ENCODE assay signal across 8 cellular contexts in the genomic region with DNA sequence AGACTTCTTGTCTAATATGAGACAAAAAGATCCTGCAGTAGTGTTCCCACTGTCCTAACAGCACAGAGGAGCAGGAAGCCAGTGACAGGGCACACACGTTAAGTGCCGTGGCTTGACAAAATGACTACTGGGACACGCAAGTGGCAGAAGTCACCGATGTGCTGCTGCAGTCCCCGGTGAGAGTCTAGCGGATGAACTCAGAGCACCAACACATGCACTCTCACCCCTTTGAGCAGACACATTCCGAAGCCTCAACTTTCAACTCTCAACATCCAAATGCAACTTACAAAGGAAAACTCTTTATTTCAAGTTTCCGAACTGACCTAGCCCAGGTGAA. TPM values are rescaled to one million over a fixed set of nuclear protein-coding genes. Genes with fewer than 3 reads are reported as not detected.
DNase-seq lines count a peak whose midpoint lies in the region; ATAC-seq lines count a peak whose summit lies in the region.

No MANE protein-coding gene starts in this region.

- CTCF ChIA-PET in activated CD4-positive, alpha-beta T cell treated with anti-CD3 and anti-CD28 coated beads, Interleukin-2, amount 10 ng/mL, durations not matched to agents 7 days and 5 days (lab: Charles Lee): interaction anchor here (1.2 kb wide), 1 partner anchor 12 kb away, joined by 3 read pairs; no protein-coding TSS in a partner anchor

- DNase-seq in activated CD4-positive, alpha-beta T cell treated with anti-CD3 and anti-CD28 coated beads, Interleukin-2, amount 10 ng/mL, durations not matched to agents 7 days and 5 days: no peak
- no peak for DNase-seq in activated CD4-positive, alpha-beta T cell treated with anti-CD3 and anti-CD28 coated beads for 1 hour
- no peak for DNase-seq in activated naive CD8-positive, alpha-beta T cell treated with anti-CD3 and anti-CD28 coated beads, Interleukin-2, amount 10 ng/mL, durations not matched to agents 7 days and 5 days
- DNase-seq in iPS DF 6.9 (ENCODE audit: low read depth, low spot score): no peak

- no peak overlapping the region for H3K27ac Mint-ChIP-seq in activated CD4-positive, alpha-beta T cell treated with anti-CD3 and anti-CD28 coated beads, Interleukin-2, amount 10 ng/mL, durations not matched to agents 7 days and 5 days
- H3K27ac Mint-ChIP-seq in activated naive CD8-positive, alpha-beta T cell treated with anti-CD3 and anti-CD28 coated beads, Interleukin-2, amount 10 ng/mL, durations not matched to agents 7 days and 5 days: no peak overlapping the region

- peak overlapping the region; percentile 70 for H3K9ac ChIP-seq in skeletal muscle satellite cell (ENCODE audit: low read depth, low read length)

- H3K4me3 Mint-ChIP-seq in activated CD4-positive, alpha-beta T cell treated with anti-CD3 and anti-CD28 coated beads, Interleukin-2, amount 10 ng/mL, durations not matched to agents 7 days and 5 days: peak overlapping the region; percentile 49
- peak overlapping the region; percentile 73 for H3K4me3 Mint-ChIP-seq in activated naive CD8-positive, alpha-beta T cell treated with anti-CD3 and anti-CD28 coated beads, Interleukin-2, amount 10 ng/mL, durations not matched to agents 7 days and 5 days

- H3K4me2 ChIP-seq in skeletal muscle satellite cell (ENCODE audit: low read length): peak overlapping the region; percentile 94

- H3K4me1 ChIP-seq in iPS DF 6.9 (ENCODE audit: control insufficient read depth, insufficient read depth, low read length) (0 out of 2 replicates have a peak, but pooled peaks cover 1% of the 10 kb centered on the region), skeletal muscle satellite cell (ENCODE audit: control insufficient read depth, insufficient read depth, low read length) (peaks cover 8% of the 10 kb centered on the region)

- H3K4me1 Mint-ChIP-seq in activated CD4-positive, alpha-beta T cell treated with anti-CD3 and anti-CD28 coated beads, Interleukin-2, amount 10 ng/mL, durations not matched to agents 7 days and 5 days: peaks cover 14% of the 10 kb centered on the region
- peaks cover 14% of the 10 kb centered on the region for H3K4me1 Mint-ChIP-seq in activated naive CD8-positive, alpha-beta T cell treated with anti-CD3 and anti-CD28 coated beads, Interleukin-2, amount 10 ng/mL, durations not matched to agents 7 days and 5 days

- H3K9me3 ChIP-seq in iPS DF 6.9 (ENCODE audit: control insufficient read depth, insufficient read depth, low read length) (no peaks in the 10 kb centered on the region), skeletal muscle satellite cell (replicated peaks; ENCODE audit: low read length) (no peaks in the 10 kb centered on the region)

- H3K36me3 ChIP-seq in iPS DF 6.9 (ENCODE audit: control insufficient read depth, insufficient read depth, low read length): no peaks in the 10 kb centered on the region
- no peaks in the 10 kb centered on the region for H3K36me3 ChIP-seq in skeletal muscle satellite cell (ENCODE audit: insufficient read depth, low read length)

- no CpG with 5 or more reads among the region's 8 CpGs for WGBS in iPS DF 6.9 (ENCODE audit: insufficient coverage, insufficient read length)

- peak; percentile 31 for ATAC-seq in activated naive CD8-positive, alpha-beta T cell treated with anti-CD3 and anti-CD28 coated beads, Interleukin-2, amount 10 ng/mL, durations not matched to agents 7 days and 5 days (ENCODE audit: low read depth)
- ATAC-seq in HG03460 (IDR thresholded peaks at IDR 0.05; ENCODE audit: unreplicated experiment): no peak
- ATAC-seq in GM19397 (IDR thresholded peaks at IDR 0.05; ENCODE audit: unreplicated experiment): no peak
- no peak for ATAC-seq in HG02870 (IDR thresholded peaks at IDR 0.05; ENCODE audit: unreplicated experiment)

- H3K27me3 ChIP-seq in iPS DF 6.9 (ENCODE audit: control insufficient read depth, insufficient read depth, low read length): peaks cover 3% of the 10 kb centered on the region; the same call in 1 of the 2 replicates
- H3K27me3 ChIP-seq in skeletal muscle satellite cell (ENCODE audit: control insufficient read depth, insufficient read depth, low read length): peaks cover 7% of the 10 kb centered on the region

- H3K27me3 Mint-ChIP-seq in activated CD4-positive, alpha-beta T cell treated with anti-CD3 and anti-CD28 coated beads, Interleukin-2, amount 10 ng/mL, durations not matched to agents 7 days and 5 days: peaks cover 51% of the 10 kb centered on the region
- H3K27me3 Mint-ChIP-seq in activated naive CD8-positive, alpha-beta T cell treated with anti-CD3 and anti-CD28 coated beads, Interleukin-2, amount 10 ng/mL, durations not matched to agents 7 days and 5 days: peaks cover 75% of the 10 kb centered on the region

- H3K9me3 Mint-ChIP-seq in activated CD4-positive, alpha-beta T cell treated with anti-CD3 and anti-CD28 coated beads, Interleukin-2, amount 10 ng/mL, durations not matched to agents 7 days and 5 days: no peaks in the 10 kb centered on the region
- H3K9me3 Mint-ChIP-seq in activated naive CD8-positive, alpha-beta T cell treated with anti-CD3 and anti-CD28 coated beads, Interleukin-2, amount 10 ng/mL, durations not matched to agents 7 days and 5 days: no peaks in the 10 kb centered on the region

- POLR2A ChIA-PET in activated CD4-positive, alpha-beta T cell treated with anti-CD3 and anti-CD28 coated beads, Interleukin-2, amount 10 ng/mL, durations not matched to agents 7 days and 5 days (lab: Charles Lee): no interaction called here
- POLR2A ChIA-PET in activated naive CD8-positive, alpha-beta T cell treated with anti-CD3 and anti-CD28 coated beads, Interleukin-2, amount 10 ng/mL, durations not matched to agents 7 days and 5 days (lab: Charles Lee): interaction anchor here (0.7 kb wide), 1 partner anchor 1086 kb away, joined by 3 read pairs; no protein-coding TSS in a partner anchor

- H3K4me3 ChIP-seq in iPS DF 6.9 (ENCODE audit: low read length) (peak overlapping the region; percentile 45; the same call in 1 of the 2 replicates), skeletal muscle satellite cell (ENCODE audit: low read length) (peak overlapping the region; percentile 76)

- H3K36me3 Mint-ChIP-seq in activated CD4-positive, alpha-beta T cell treated with anti-CD3 and anti-CD28 coated beads, Interleukin-2, amount 10 ng/mL, durations not matched to agents 7 days and 5 days (ENCODE audit: low read depth): no peaks in the 10 kb centered on the region
- H3K36me3 Mint-ChIP-seq in activated naive CD8-positive, alpha-beta T cell treated with anti-CD3 and anti-CD28 coated beads, Interleukin-2, amount 10 ng/mL, durations not matched to agents 7 days and 5 days: no peaks in the 10 kb centered on the region

- H3K27ac ChIP-seq in iPS DF 6.9 (ENCODE audit: low read length): no peak overlapping the region

RNA-seq across cellular contexts. Expression of gene LAMA4, which starts 0.9 kb away (rescaled TPM):
- not detected for total RNA-seq in activated CD4-positive, alpha-beta T cell treated with anti-CD3 and anti-CD28 coated beads, Interleukin-2, amount 10 ng/mL, durations not matched to agents 7 days and 5 days
- not detected for total RNA-seq in activated naive CD8-positive, alpha-beta T cell treated with anti-CD3 and anti-CD28 coated beads, Interleukin-2, amount 10 ng/mL, durations not matched to agents 7 days and 5 days
- 216 and 328 TPM in 2 replicates for total RNA-seq in skeletal muscle satellite cell (2012; rRNA removed)
